In the genomic region with DNA sequence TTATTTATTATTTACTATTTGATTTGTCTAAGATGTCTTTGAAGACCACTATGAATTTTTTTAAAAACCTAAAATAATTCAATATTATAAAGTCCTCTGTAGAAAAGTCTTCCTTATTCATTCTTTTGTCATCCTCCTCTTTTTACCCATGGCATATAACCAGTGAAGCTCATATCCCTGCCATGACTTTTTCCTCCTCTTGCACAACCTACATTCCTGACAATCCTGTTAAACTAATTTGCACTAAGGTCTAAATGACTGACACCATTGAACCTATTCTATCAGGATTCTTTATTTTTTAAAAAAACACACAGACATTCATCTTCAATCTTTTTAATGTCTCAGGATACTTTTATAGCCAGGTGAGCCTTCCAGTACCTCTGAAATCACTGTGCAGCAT, we compare ENCODE assay signal across 17 cellular contexts.
"Had no signal": no experiment of that assay in that cellular context is flagged by ENCODE, and none has a peak within 500 bp of the region (broad histone marks: within the 10 kb centered on the region; RNA-seq: fewer than 3 reads in every experiment).

No MANE protein-coding gene starts in this region.

- H3K27me3 ChIP-seq: right lobe of liver, spleen, tibial artery, uterus had no signal

- H3K9me3 ChIP-seq: mucosa of descending colon, prostate gland, right lobe of liver, spleen, tibial artery, uterus had no signal

- H3K9me3 Mint-ChIP-seq: activated T-cell treated with anti-CD3 and anti-CD28 coated beads, Interleukin-2, amount 50 U/mL, for 24 hours; naive thymus-derived CD8-positive, alpha-beta T cell; stimulated activated memory B cell treated with anti-CD40 and anti-IgM and Interleukin-4, amounts not matched to agents 10 μg/mL and 1 μg/mL and 100 μg/mL, for 72 hours; T-helper 1 cell treated with Interleukin-12 subunit alpha and Interleukin-12 subunit beta and Interleukin-4 antibody, amounts not matched to agents 30 μg/mL and 1 μg/mL, for 36 hours had no signal

- H3K4me3 ChIP-seq: mucosa of descending colon, prostate gland, right lobe of liver, spleen, tibial artery, uterus had no signal

- H3K27me3 Mint-ChIP-seq: activated naive CD8-positive, alpha-beta T cell; activated T-cell treated with anti-CD3 and anti-CD28 coated beads, Interleukin-2, amount 50 U/mL, for 24 hours; naive thymus-derived CD8-positive, alpha-beta T cell; stimulated activated memory B cell treated with anti-CD40 and anti-IgM and Interleukin-4, amounts not matched to agents 10 μg/mL and 1 μg/mL and 100 μg/mL, for 72 hours had no signal

- H3K36me3 Mint-ChIP-seq: stimulated activated memory B cell treated with anti-CD40 and anti-IgM and Interleukin-4, amounts not matched to agents 10 μg/mL and 1 μg/mL and 100 μg/mL, for 72 hours had no signal

- H3K27ac ChIP-seq: prostate gland, right lobe of liver, spleen, uterus had no signal

- H3K4me1 Mint-ChIP-seq: stimulated activated memory B cell treated with anti-CD40 and anti-IgM and Interleukin-4, amounts not matched to agents 10 μg/mL and 1 μg/mL and 100 μg/mL, for 72 hours had no signal

- H3K4me3 Mint-ChIP-seq: activated naive CD8-positive, alpha-beta T cell; activated T-cell treated with anti-CD3 and anti-CD28 coated beads, Interleukin-2, amount 50 U/mL, for 24 hours; naive thymus-derived CD8-positive, alpha-beta T cell; stimulated activated memory B cell treated with anti-CD40 and anti-IgM and Interleukin-4, amounts not matched to agents 10 μg/mL and 1 μg/mL and 100 μg/mL, for 72 hours; T-helper 1 cell treated with Interleukin-12 subunit alpha and Interleukin-12 subunit beta and Interleukin-4 antibody, amounts not matched to agents 30 μg/mL and 1 μg/mL, for 36 hours had no signal

- DNase-seq: activated CD4-positive, alpha-beta T cell treated with anti-CD3 and anti-CD28 coated beads, Interleukin-2, amount 50 U/mL, for 4 hours; activated effector memory CD4-positive, alpha-beta T cell treated with anti-CD3 and anti-CD28 coated beads, Interleukin-2, amount 50 U/mL, for 16 hours; activated T-cell treated with anti-CD3 and anti-CD28 coated beads, Interleukin-2, amount 50 U/mL, for 24 hours; effector CD4-positive, alpha-beta T cell; left cardiac atrium; mucosa of descending colon; naive thymus-derived CD8-positive, alpha-beta T cell; nucleus accumbens; right lobe of liver; spleen; stimulated activated CD4-positive, alpha-beta T cell treated with anti-CD3 and anti-CD28 coated beads, Interleukin-1b, Interleukin-23, amount 100 ng/mL, for 48 hours; tibial artery; uterus had no signal

- H3K27ac Mint-ChIP-seq: activated naive CD8-positive, alpha-beta T cell; activated T-cell treated with anti-CD3 and anti-CD28 coated beads, Interleukin-2, amount 50 U/mL, for 24 hours; stimulated activated memory B cell treated with anti-CD40 and anti-IgM and Interleukin-4, amounts not matched to agents 10 μg/mL and 1 μg/mL and 100 μg/mL, for 72 hours; T-helper 1 cell treated with Interleukin-12 subunit alpha and Interleukin-12 subunit beta and Interleukin-4 antibody, amounts not matched to agents 30 μg/mL and 1 μg/mL, for 36 hours had no signal

- H3K4me1 ChIP-seq: prostate gland, uterus had no signal

- H3K36me3 ChIP-seq: prostate gland, right lobe of liver, spleen, tibial artery, uterus had no signal
